In genomic region chr5:120035815-120036577, GRCh38 we compare ENCODE assay signal across 21 cellular contexts.
DNase-seq lines count a peak whose midpoint lies in the region; ATAC-seq and TF ChIP-seq lines count a peak whose summit lies in the region.
"Had no signal": no experiment of that assay in that cellular context is flagged by ENCODE, and none has a peak within 500 bp of the region (broad histone marks: within the 10 kb centered on the region; RNA-seq: fewer than 3 reads in every experiment).

No MANE protein-coding gene starts in this region.

- H2AFZ ChIP-seq in H9 (ENCODE audit: low read length) (peak overlapping the region; percentile 60), OCI-LY7 (ENCODE audit: low read length) (no peak overlapping the region)

- H3K14ac ChIP-seq in H9 (ENCODE audit: insufficient read depth, low read length), result no peak overlapping the region

- H3K27ac ChIP-seq in H9 (ENCODE audit: insufficient read length, low read depth, low read length) (no peak overlapping the region), VCaP (peak overlapping the region; percentile 33; the same call in 1 of the 2 replicates), neutrophil (peak overlapping the region; percentile 71), tibial artery (no peak overlapping the region), OCI-LY7 (ENCODE audit: low read depth, low read length, poor library complexity, severe bottlenecking) (no peak overlapping the region)
- H3K27ac ChIP-seq: A549; BLaER1 treated with 17β-estradiol and CSF1 and Interleukin-3, amounts not matched to agents 10 nM and 100 nM had no signal

- DNase-seq in H9, result no peak
- no peak for DNase-seq in tibial artery
- DNase-seq in OCI-LY7 (ENCODE audit: low spot score), result no peak
- DNase-seq: 8988T; ACHN; AML-193; BE2C; CD4-positive, alpha-beta T cell; CD8-positive, alpha-beta memory T cell; DMS 273 treated with DMSO at 0.1 percent for 48 hours; DMS79; GF-D8; GOT3; H7 had no signal

- H3K23me2 ChIP-seq in H9 (ENCODE audit: insufficient read length, low read depth, low read length, poor library complexity, severe bottlenecking), result no peaks in the 10 kb centered on the region

- no peak overlapping the region for H2BK120ac ChIP-seq in H9 (ENCODE audit: low read depth, low read length, poor library complexity, severe bottlenecking)

- no peaks in the 10 kb centered on the region for H3K79me2 ChIP-seq in H9 (ENCODE audit: insufficient read depth, low read length)
- H3K79me2 ChIP-seq in OCI-LY7 (ENCODE audit: insufficient read depth, low read depth, low read length), result no peaks in the 10 kb centered on the region

- POLR2A ChIA-PET in OCI-LY7 (lab: Charles Lee), result interaction anchor here (1.1 kb wide), 1 partner anchor 10 kb away, joined by 3 read pairs; no protein-coding TSS in a partner anchor

- H3K9ac ChIP-seq in H9 (ENCODE audit: extremely low read depth, insufficient read length, low read length), result no peak overlapping the region
- H3K9ac ChIP-seq: BLaER1 treated with 17β-estradiol and CSF1 and Interleukin-3, amounts not matched to agents 10 nM and 100 nM had no signal

- no peak overlapping the region for H2BK5ac ChIP-seq in H9 (ENCODE audit: insufficient read length, low read length)

- no peaks in the 10 kb centered on the region for H3K4me1 Mint-ChIP-seq in H9
- H3K4me1 Mint-ChIP-seq: CD8-positive, alpha-beta memory T cell had no signal

- WGBS in H9 (ENCODE audit: extremely low coverage, insufficient read length, low lambda C conversion rate), result no CpG with 5 or more reads among the region's 16 CpGs

- no peaks in the 10 kb centered on the region; a peak in 1 of 7 replicates for H3K36me3 Mint-ChIP-seq in H9 (ENCODE audit: insufficient read depth in 1 of 3, low read depth in 3 of 3)
- H3K36me3 Mint-ChIP-seq: CD14-positive monocyte; CD8-positive, alpha-beta memory T cell had no signal

- no peaks in the 10 kb centered on the region for H3K36me3 ChIP-seq in neutrophil
- no peaks in the 10 kb centered on the region for H3K36me3 ChIP-seq in tibial artery
- no peaks in the 10 kb centered on the region for H3K36me3 ChIP-seq in OCI-LY7 (ENCODE audit: insufficient read depth, low read length)
- H3K36me3 ChIP-seq: BE2C; BLaER1 treated with 17β-estradiol and CSF1 and Interleukin-3, amounts not matched to agents 10 nM and 100 nM had no signal

- no peak for ATAC-seq in HG03108 (IDR thresholded peaks at IDR 0.05; ENCODE audit: unreplicated experiment)
- ATAC-seq: A549, HCT116 had no signal

- H3K4me3 ChIP-seq in neutrophil (ENCODE audit: low read depth in 1 of 2, low read length in 1 of 2), result no peak overlapping the region
- no peak overlapping the region for H3K4me3 ChIP-seq in tibial artery
- no peak overlapping the region for H3K4me3 ChIP-seq in OCI-LY7 (ENCODE audit: low read depth, low read length, poor library complexity, severe bottlenecking)
- H3K4me3 ChIP-seq: A549; BLaER1 treated with 17β-estradiol and CSF1 and Interleukin-3, amounts not matched to agents 10 nM and 100 nM had no signal

- H3K27me3 ChIP-seq in H9 (ENCODE audit: insufficient read depth, low read length) (no peaks in the 10 kb centered on the region), neutrophil (no peaks in the 10 kb centered on the region), tibial artery (no peaks in the 10 kb centered on the region)
- H3K27me3 ChIP-seq: BE2C; BLaER1 treated with 17β-estradiol and CSF1 and Interleukin-3, amounts not matched to agents 10 nM and 100 nM had no signal

- H3K23ac ChIP-seq in H9 (ENCODE audit: insufficient read length, low read depth, low read length), result no peak overlapping the region

- H2AK5ac ChIP-seq in H9 (ENCODE audit: insufficient read length, low read length), result no peak overlapping the region

- TF ChIP-seq CTCF in H9 (conservative IDR thresholded peaks at IDR 0.05), result no peak
- no peak for TF ChIP-seq CTCF in VCaP (conservative IDR thresholded peaks at IDR 0.05)
- no peak for TF ChIP-seq CTCF in neutrophil (IDR thresholded peaks at IDR 0.05)
- TF ChIP-seq CTCF in tibial artery (IDR thresholded peaks at IDR 0.05), result no peak
- TF ChIP-seq CTCF in OCI-LY7 (conservative IDR thresholded peaks at IDR 0.05; ENCODE audit: low read length), result no peak

- H2BK20ac ChIP-seq in H9 (ENCODE audit: low read depth, low read length, poor library complexity, severe bottlenecking), result no peak overlapping the region

- no peaks in the 10 kb centered on the region for H3K9me3 Mint-ChIP-seq in H9
- H3K9me3 Mint-ChIP-seq: CD4-positive, alpha-beta T cell had no signal

- H3K79me1 ChIP-seq in H9 (ENCODE audit: insufficient read depth, low read depth, low read length, poor library complexity, severe bottlenecking), result no peaks in the 10 kb centered on the region

- H3K18ac ChIP-seq in H9 (ENCODE audit: insufficient read length, low read depth, low read length), result no peak overlapping the region

- H3K4ac ChIP-seq in H9 (ENCODE audit: low read depth, low read length), result no peak overlapping the region

- H3K27ac Mint-ChIP-seq in H9, result no peak overlapping the region
- H3K27ac Mint-ChIP-seq: CD14-positive monocyte; CD4-positive, alpha-beta T cell; CD8-positive, alpha-beta memory T cell had no signal

- intact Hi-C loops in tibial artery (cut with DNase I; ENCODE audit: low total_unique reads), result no loop called here
- intact Hi-C loops in OCI-LY7 (cut with micrococcal nuclease; ENCODE audit: unreplicated experiment), result no loop called here

- no peak overlapping the region for H4K5ac ChIP-seq in H9 (ENCODE audit: insufficient read length, low read depth, low read length)

- CTCF ChIA-PET in OCI-LY7 (lab: Charles Lee; ENCODE audit: unreplicated experiment), result no interaction called here

- H4K91ac ChIP-seq in H9 (ENCODE audit: insufficient read length, low read depth, low read length), result no peak overlapping the region

- no peaks in the 10 kb centered on the region for H3K9me3 ChIP-seq in H9 (ENCODE audit: control insufficient read depth, low read depth, low read length)
- H3K9me3 ChIP-seq in neutrophil, result no peaks in the 10 kb centered on the region
- no peaks in the 10 kb centered on the region for H3K9me3 ChIP-seq in tibial artery
- H3K9me3 ChIP-seq in OCI-LY7 (ENCODE audit: low read length), result no peaks in the 10 kb centered on the region
- H3K9me3 ChIP-seq: A549; BE2C; BLaER1 treated with 17β-estradiol and CSF1 and Interleukin-3, amounts not matched to agents 10 nM and 100 nM had no signal

- no peak overlapping the region for H3K56ac ChIP-seq in H9 (ENCODE audit: insufficient read length, low read depth, low read length)

- no peak overlapping the region for H2BK15ac ChIP-seq in H9 (ENCODE audit: low read depth, low read length)

- H3K4me2 ChIP-seq in H9 (ENCODE audit: insufficient read depth, insufficient read length, low read length) (no peak overlapping the region), OCI-LY7 (ENCODE audit: low read length) (no peak overlapping the region)
- H3K4me2 ChIP-seq: A549 had no signal

- no peak overlapping the region for H4K8ac ChIP-seq in H9 (replicated peaks; ENCODE audit: insufficient read length, low read depth, low read length)

- no peak overlapping the region for H3T11ph ChIP-seq in H9 (ENCODE audit: low read length)

- H3K4me3 Mint-ChIP-seq in H9, result no peak overlapping the region
- H3K4me3 Mint-ChIP-seq: CD14-positive monocyte; CD4-positive, alpha-beta T cell; CD8-positive, alpha-beta memory T cell had no signal

- H3K4me1 ChIP-seq in H9 (ENCODE audit: insufficient read depth, low read length) (no peaks in the 10 kb centered on the region), neutrophil (ENCODE audit: control insufficient read depth in 1 of 2, insufficient read depth in 1 of 2, low read depth in 1 of 2, low read length in 1 of 2) (peaks cover 16 to 23% of the 10 kb centered on the region in 2 experiments), tibial artery (no peaks in the 10 kb centered on the region), OCI-LY7 (ENCODE audit: insufficient read depth, low read length, poor library complexity, severe bottlenecking) (no peaks in the 10 kb centered on the region)
- H3K4me1 ChIP-seq: A549, BE2C had no signal

- H2BK12ac ChIP-seq in H9 (ENCODE audit: insufficient read length, low read depth, low read length), result no peak overlapping the region

- no TSS peak for BruUV-seq in OCI-LY7 (replicated peaks; lab: Mats Ljungman, UMichigan)

- H4K20me1 ChIP-seq in H9 (ENCODE audit: control insufficient read depth, insufficient read depth, insufficient read length) (no peaks in the 10 kb centered on the region), OCI-LY7 (ENCODE audit: insufficient read depth, low read length) (no peaks in the 10 kb centered on the region)
- H4K20me1 ChIP-seq: BLaER1 treated with 17β-estradiol and CSF1 and Interleukin-3, amounts not matched to agents 10 nM and 100 nM had no signal

- H3K9me2 ChIP-seq in OCI-LY7 (ENCODE audit: insufficient read depth, low read length), result no peaks in the 10 kb centered on the region

- H3K27me3 Mint-ChIP-seq in H9 (ENCODE audit: low read depth), result no peaks in the 10 kb centered on the region
- H3K27me3 Mint-ChIP-seq: CD4-positive, alpha-beta T cell had no signal

Comparison
In these comparisons a context has a peak if more than half of its experiments do, and no peak if none do; other contexts are left out.
1. H3K27ac ChIP-seq: peak in VCaP (single experiment) and neutrophil (single experiment); none in H9 (single experiment), tibial artery (0 of 2) and OCI-LY7 (single experiment).